2 cellular contexts compared by ENCODE assay signal in genomic region chr4:54571293-54571723, GRCh38.
TF ChIP-seq lines count a peak whose summit lies in the region.

No MANE protein-coding gene starts in this region.

TF ChIP-seq in HEK293, 187 proteins besides CTCF, POLR2A, EP300 and RAD21 (continued from another document):
- peak; percentile 52; the same call in 1 of the 2 replicates for TF ChIP-seq PRDM6 (tag by site-specific recombination; IDR thresholded peaks at IDR 0.05)
- no peak for TF ChIP-seq ZSCAN30 (tag by site-specific recombination; IDR thresholded peaks at IDR 0.05)
- TF ChIP-seq ZNF341 (tag by site-specific recombination; IDR thresholded peaks at IDR 0.05; ENCODE audit: low read depth): peak; percentile 63
- peak; percentile 73 for TF ChIP-seq ZBTB6 (tag by site-specific recombination; IDR thresholded peaks at IDR 0.05)
- TF ChIP-seq KLF10 (tag by site-specific recombination; IDR thresholded peaks at IDR 0.05): no peak
- peak; percentile 55; the same call in 1 of the 2 replicates for TF ChIP-seq TRIM28 (IDR thresholded peaks at IDR 0.05; ENCODE audit: borderline replicate concordance, low read length)
- no peak for TF ChIP-seq REPIN1 (tag by site-specific recombination; IDR thresholded peaks at IDR 0.05; ENCODE audit: low read depth)
- peak; percentile 57 for TF ChIP-seq FEZF1 (tag by site-specific recombination; IDR thresholded peaks at IDR 0.05)
- TF ChIP-seq ZNF112 (tag by site-specific recombination; IDR thresholded peaks at IDR 0.05): no peak
- 0 out of 2 replicates have a peak, but pooled peaks have one; percentile 21 for TF ChIP-seq ZNF843 (tag by site-specific recombination; IDR thresholded peaks at IDR 0.05)
- TF ChIP-seq ZNF23 (tag by site-specific recombination; IDR thresholded peaks at IDR 0.05; ENCODE audit: borderline replicate concordance): no peak
TF ChIP-seq in HEK293: peak in this region for 10.

TF ChIP-seq in SK-N-SH, 30 proteins besides CTCF, POLR2A, EP300 and RAD21 (continued from another document):
- TF ChIP-seq, protein P1, sequence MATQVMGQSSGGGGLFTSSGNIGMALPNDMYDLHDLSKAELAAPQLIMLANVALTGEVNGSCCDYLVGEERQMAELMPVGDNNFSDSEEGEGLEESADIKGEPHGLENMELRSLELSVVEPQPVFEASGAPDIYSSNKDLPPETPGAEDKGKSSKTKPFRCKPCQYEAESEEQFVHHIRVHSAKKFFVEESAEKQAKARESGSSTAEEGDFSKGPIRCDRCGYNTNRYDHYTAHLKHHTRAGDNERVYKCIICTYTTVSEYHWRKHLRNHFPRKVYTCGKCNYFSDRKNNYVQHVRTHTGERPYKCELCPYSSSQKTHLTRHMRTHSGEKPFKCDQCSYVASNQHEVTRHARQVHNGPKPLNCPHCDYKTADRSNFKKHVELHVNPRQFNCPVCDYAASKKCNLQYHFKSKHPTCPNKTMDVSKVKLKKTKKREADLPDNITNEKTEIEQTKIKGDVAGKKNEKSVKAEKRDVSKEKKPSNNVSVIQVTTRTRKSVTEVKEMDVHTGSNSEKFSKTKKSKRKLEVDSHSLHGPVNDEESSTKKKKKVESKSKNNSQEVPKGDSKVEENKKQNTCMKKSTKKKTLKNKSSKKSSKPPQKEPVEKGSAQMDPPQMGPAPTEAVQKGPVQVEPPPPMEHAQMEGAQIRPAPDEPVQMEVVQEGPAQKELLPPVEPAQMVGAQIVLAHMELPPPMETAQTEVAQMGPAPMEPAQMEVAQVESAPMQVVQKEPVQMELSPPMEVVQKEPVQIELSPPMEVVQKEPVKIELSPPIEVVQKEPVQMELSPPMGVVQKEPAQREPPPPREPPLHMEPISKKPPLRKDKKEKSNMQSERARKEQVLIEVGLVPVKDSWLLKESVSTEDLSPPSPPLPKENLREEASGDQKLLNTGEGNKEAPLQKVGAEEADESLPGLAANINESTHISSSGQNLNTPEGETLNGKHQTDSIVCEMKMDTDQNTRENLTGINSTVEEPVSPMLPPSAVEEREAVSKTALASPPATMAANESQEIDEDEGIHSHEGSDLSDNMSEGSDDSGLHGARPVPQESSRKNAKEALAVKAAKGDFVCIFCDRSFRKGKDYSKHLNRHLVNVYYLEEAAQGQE (IDR thresholded peaks at IDR 0.05; ENCODE audit: low read depth, low read length): no peak
